17 cellular contexts compared by ENCODE assay signal in the genomic region with DNA sequence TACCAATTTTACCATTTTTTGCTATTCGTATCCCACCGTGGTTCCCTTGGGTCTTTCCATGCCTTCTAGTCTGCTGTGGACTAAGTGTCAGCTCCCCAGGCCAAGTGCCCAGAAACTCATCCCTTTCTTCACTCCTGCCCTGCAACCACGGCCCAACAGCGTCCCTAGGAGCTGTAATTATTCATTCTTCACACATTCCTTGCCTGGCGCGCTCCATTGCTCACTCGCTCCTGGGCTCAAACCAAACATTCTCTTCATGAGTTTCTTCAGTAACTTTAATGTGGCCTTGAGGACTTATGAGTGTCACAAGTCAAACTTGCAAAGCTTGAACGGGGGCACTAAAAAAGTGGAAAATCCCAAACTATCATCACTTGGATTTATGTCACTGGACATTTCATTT. TPM values are rescaled to one million over a fixed set of nuclear protein-coding genes. Genes with fewer than 3 reads are reported as not detected.
DNase-seq lines count a peak whose midpoint lies in the region; TF ChIP-seq lines count a peak whose summit lies in the region.
"Had no signal": no experiment of that assay in that cellular context is flagged by ENCODE, and none has a peak within 500 bp of the region (broad histone marks: within the 10 kb centered on the region; RNA-seq: fewer than 3 reads in every experiment).

No MANE protein-coding gene starts in this region.

- no peaks in the 10 kb centered on the region for H3K27me3 ChIP-seq in thyroid gland
- H3K27me3 ChIP-seq in transverse colon = no peaks in the 10 kb centered on the region
- H3K27me3 ChIP-seq: BLaER1 had no signal

- TF ChIP-seq CTCF in VCaP (conservative IDR thresholded peaks at IDR 0.05) = no peak
- no peak for TF ChIP-seq CTCF in thyroid gland (IDR thresholded peaks at IDR 0.05)
- no peak for TF ChIP-seq CTCF in transverse colon (IDR thresholded peaks at IDR 0.05)

- H3K36me3 ChIP-seq in thyroid gland (no peaks in the 10 kb centered on the region), transverse colon (no peaks in the 10 kb centered on the region)
- H3K36me3 ChIP-seq: BLaER1 had no signal

- no peaks in the 10 kb centered on the region for H3K4me1 ChIP-seq in thyroid gland
- no peaks in the 10 kb centered on the region for H3K4me1 ChIP-seq in transverse colon
- H3K4me1 ChIP-seq: BLaER1, Caco-2 had no signal

- TF ChIP-seq POLR2A in thyroid gland (IDR thresholded peaks at IDR 0.05) = no peak
- TF ChIP-seq POLR2A in transverse colon (IDR thresholded peaks at IDR 0.05) = no peak

- H3K9me3 ChIP-seq in thyroid gland (no peaks in the 10 kb centered on the region), transverse colon (peaks cover 0 to 5% of the 10 kb centered on the region in 2 donors)
- H3K9me3 ChIP-seq: BLaER1, Caco-2 had no signal

- in situ Hi-C loops in transverse colon (cut with MboI; ENCODE audit: low pct_ligation_motif_present in 1 of 4, low pct_unique_long_range_greater_than_20kb in 1 of 4, low sequenced_read_pairs in 3 of 4) = no loop called here

- intact Hi-C loops in thyroid gland (cut with DNase I) (no loop called here), transverse colon (cut with DNase I; ENCODE audit: low total_unique reads) (no loop called here)

- peak overlapping the region; percentile 75 for H3K27ac ChIP-seq in VCaP
- H3K27ac ChIP-seq in thyroid gland = no peak overlapping the region
- no peak overlapping the region for H3K27ac ChIP-seq in transverse colon
- H3K27ac ChIP-seq: BLaER1, HL-60 had no signal

- peak; percentile 63 for DNase-seq in ELF-1 (ENCODE audit: low read depth, low spot score)
- DNase-seq in left kidney (ENCODE audit: low read depth, low spot score) = peak; percentile 63
- DNase-seq in thyroid gland = peak; percentile 40 to 63
- no peak for DNase-seq in transverse colon
- no peak for DNase-seq in NCI-H2196 (lab: John Stamatoyannopoulos, UW; ENCODE audit: unreplicated experiment)
- DNase-seq in NCI-H2227 (lab: John Stamatoyannopoulos, UW; ENCODE audit: unreplicated experiment) = no peak
- DNase-seq: 8988T; AML-193; Caco-2; CD8-positive, alpha-beta memory T cell; DMS79; GDM1; IMR-90; KBM-7 had no signal

- no peak for TF ChIP-seq EP300 in transverse colon (IDR thresholded peaks at IDR 0.05; ENCODE audit: low read depth)

- no peak overlapping the region for H3K4me3 ChIP-seq in thyroid gland (replicated peaks in 1 of 3)
- no peak overlapping the region for H3K4me3 ChIP-seq in transverse colon
- H3K4me3 ChIP-seq: BLaER1 had no signal

- 39 to 43% methylated on average over 8 of the region's 8 CpGs for WGBS in thyroid gland, 2 donors
- whole genome bisulfite sequencing in transverse colon (ENCODE audit: low coverage in 1 of 2), 2 donors = 65 to 67% methylated on average over 6 to 8 of the region's 8 CpGs

RNA-seq across cellular contexts. Expression of a gene that starts 15.7 kb away (rescaled TPM):
- total RNA-seq in thyroid gland = 10 to 100 TPM; 15.0 to 46.7 (median 20.6) TPM
- total RNA-seq in transverse colon = 1 to 10 TPM in 2 of 4 donors, under 1 TPM in 2; 0.20 to 3.8 (median 1.2) TPM
- total RNA-seq: Caco-2; CD8-positive, alpha-beta memory T cell had no signal

Comparison
In these comparisons a context has a peak if more than half of its experiments do, and no peak if none do; other contexts are left out.
1. DNase-seq: peak in ELF-1 (single experiment), left kidney (single experiment) and thyroid gland (2 of 2); none in transverse colon (single experiment), NCI-H2196 (single experiment) and NCI-H2227 (single experiment).